In genomic region chr4:139177888-139178609, GRCh38 we compare ENCODE assay signal across 8 cellular contexts. TPM values are rescaled to one million over a fixed set of nuclear protein-coding genes. Genes with fewer than 3 reads are reported as not detected.
DNase-seq lines count a peak whose midpoint lies in the region; ATAC-seq and TF ChIP-seq lines count a peak whose summit lies in the region.

No MANE protein-coding gene starts in this region.

- no peak for TF ChIP-seq RAD21 in neural cell (conservative IDR thresholded peaks at IDR 0.05)

- H3F3A ChIP-seq in Loucy (ENCODE audit: low read depth): peaks cover 3% of the 10 kb centered on the region; the same call in 1 of the 2 replicates
- H3F3A ChIP-seq in neural cell (ENCODE audit: insufficient read depth, low read length, poor library complexity, severe bottlenecking): peaks cover 11% of the 10 kb centered on the region

- H4K5ac ChIP-seq in H9 (ENCODE audit: insufficient read length, low read depth, low read length): peak overlapping the region; percentile 91

- H3K27ac ChIP-seq in H9 (ENCODE audit: insufficient read length, low read depth, low read length): peak overlapping the region; percentile 97
- peak overlapping the region; percentile 85 for H3K27ac ChIP-seq in RWPE2 (ENCODE audit: poor library complexity, severe bottlenecking)
- H3K27ac ChIP-seq in neural cell (ENCODE audit: low read length): peak overlapping the region; percentile 99

- no peak overlapping the region for H4K91ac ChIP-seq in H9 (ENCODE audit: insufficient read length, low read depth, low read length)

- H3K27ac Mint-ChIP-seq in H9: peak overlapping the region; percentile 91 to 99 (median 99)
- H3K27ac Mint-ChIP-seq in stimulated activated naive CD8-positive, alpha-beta T cell treated with anti-CD3 and anti-CD28 coated beads, Interleukin-15, amount 100 ng/mL, for 72 hours: peak overlapping the region; percentile 52 to 99

- H3K4me1 Mint-ChIP-seq in H9: peaks cover 24 to 25% of the 10 kb centered on the region in 2 experiments
- peaks cover 17% of the 10 kb centered on the region for H3K4me1 Mint-ChIP-seq in stimulated activated naive CD8-positive, alpha-beta T cell treated with anti-CD3 and anti-CD28 coated beads, Interleukin-15, amount 100 ng/mL, for 72 hours

- H3K23ac ChIP-seq in H9 (ENCODE audit: insufficient read length, low read depth, low read length): no peak overlapping the region

- peaks cover 12% of the 10 kb centered on the region for H3K23me2 ChIP-seq in H9 (ENCODE audit: insufficient read length, low read depth, low read length, poor library complexity, severe bottlenecking)

- peak; percentile 96 for DNase-seq in H9
- DNase-seq in RWPE2 (ENCODE audit: low spot score): peak; percentile 94
- DNase-seq in activated effector memory CD4-positive, alpha-beta T cell treated with Interleukin-2 at 50 U/mL for 16 hours: peak; percentile 89
- DNase-seq in fibroblast of the aortic adventitia (ENCODE audit: low read depth): peak; percentile 92
- peak; percentile 90 to 92 for DNase-seq in stimulated activated naive CD8-positive, alpha-beta T cell treated with anti-CD3 and anti-CD28 coated beads, Interleukin-15, amount 100 ng/mL, for 72 hours

- H3K79me1 ChIP-seq in H9 (ENCODE audit: insufficient read depth, low read depth, low read length, poor library complexity, severe bottlenecking): peaks cover 8% of the 10 kb centered on the region

- no peak overlapping the region for H2BK20ac ChIP-seq in H9 (ENCODE audit: low read depth, low read length, poor library complexity, severe bottlenecking)

- H2BK12ac ChIP-seq in H9 (ENCODE audit: insufficient read length, low read depth, low read length): peak overlapping the region; percentile 16

- H3K36me3 ChIP-seq in ES-I3 (ENCODE audit: insufficient read depth, low read length): no peaks in the 10 kb centered on the region
- no peaks in the 10 kb centered on the region for H3K36me3 ChIP-seq in Loucy (ENCODE audit: insufficient read depth, low read length)
- no peaks in the 10 kb centered on the region for H3K36me3 ChIP-seq in RWPE2 (ENCODE audit: low read depth)
- H3K36me3 ChIP-seq in neural cell (ENCODE audit: insufficient read depth, low read length): no peaks in the 10 kb centered on the region

- H3K9me3 Mint-ChIP-seq in H9: no peaks in the 10 kb centered on the region
- no peaks in the 10 kb centered on the region for H3K9me3 Mint-ChIP-seq in stimulated activated naive CD8-positive, alpha-beta T cell treated with anti-CD3 and anti-CD28 coated beads, Interleukin-15, amount 100 ng/mL, for 72 hours

- H3K56ac ChIP-seq in H9 (ENCODE audit: insufficient read length, low read depth, low read length): no peak overlapping the region

- H2BK5ac ChIP-seq in H9 (ENCODE audit: insufficient read length, low read length): peak overlapping the region; percentile 94

- H2AFZ ChIP-seq in H9 (ENCODE audit: low read length) (no peak overlapping the region), Loucy (ENCODE audit: low read length) (peak overlapping the region; percentile 98), neural cell (ENCODE audit: low read depth, low read length) (peak overlapping the region; percentile 93)

- H3K79me2 ChIP-seq in H9 (ENCODE audit: insufficient read depth, low read length) (peaks cover 21% of the 10 kb centered on the region; the same call in 1 of the 2 replicates), Loucy (ENCODE audit: insufficient read depth, low read length) (peaks cover 34% of the 10 kb centered on the region), neural cell (replicated peaks; ENCODE audit: insufficient read depth, low read length) (peaks cover 28% of the 10 kb centered on the region)

- peak overlapping the region; percentile 10; the same call in 1 of the 2 replicates for H3K4ac ChIP-seq in H9 (ENCODE audit: low read depth, low read length)

- H2AK5ac ChIP-seq in H9 (ENCODE audit: insufficient read length, low read length): no peak overlapping the region

- TF ChIP-seq EP300 in neural cell (conservative IDR thresholded peaks at IDR 0.05; ENCODE audit: poor library complexity, severe bottlenecking): no peak

- H3K4me3 Mint-ChIP-seq in H9: peak overlapping the region; percentile 89 to 94
- peak overlapping the region; percentile 94 for H3K4me3 Mint-ChIP-seq in stimulated activated naive CD8-positive, alpha-beta T cell treated with anti-CD3 and anti-CD28 coated beads, Interleukin-15, amount 100 ng/mL, for 72 hours

- H3K27me3 Mint-ChIP-seq in H9 (ENCODE audit: low read depth): no peaks in the 10 kb centered on the region
- H3K27me3 Mint-ChIP-seq in stimulated activated naive CD8-positive, alpha-beta T cell treated with anti-CD3 and anti-CD28 coated beads, Interleukin-15, amount 100 ng/mL, for 72 hours: peaks cover 20% of the 10 kb centered on the region

- H3K9ac ChIP-seq in ES-I3 (ENCODE audit: low read depth, low read length): peak overlapping the region; percentile 63
- H3K9ac ChIP-seq in H9 (ENCODE audit: extremely low read depth, insufficient read length, low read length): peak overlapping the region; percentile 96
- peak overlapping the region; percentile 93 for H3K9ac ChIP-seq in Loucy (ENCODE audit: low read depth, low read length, poor library complexity, severe bottlenecking)
- H3K9ac ChIP-seq in neural cell (ENCODE audit: low read length): peak overlapping the region; percentile 96

- no peaks in the 10 kb centered on the region for H3K9me2 ChIP-seq in Loucy (replicated peaks; ENCODE audit: low read depth, low read length)
- no peaks in the 10 kb centered on the region for H3K9me2 ChIP-seq in neural cell (ENCODE audit: insufficient read depth, low read length)

- peak overlapping the region; percentile 93 for H3K4me3 ChIP-seq in Loucy (ENCODE audit: low read length, poor library complexity, severe bottlenecking)
- H3K4me3 ChIP-seq in RWPE2 (ENCODE audit: severe bottlenecking): peak overlapping the region; percentile 82
- H3K4me3 ChIP-seq in fibroblast of the aortic adventitia (ENCODE audit: low read depth, low read length): peak overlapping the region; percentile 89
- H3K4me3 ChIP-seq in neural cell (ENCODE audit: low read length): peak overlapping the region; percentile 73

- no peak overlapping the region for H2BK15ac ChIP-seq in H9 (ENCODE audit: low read depth, low read length)

- H3K27me3 ChIP-seq in H9 (ENCODE audit: insufficient read depth, low read length) (no peaks in the 10 kb centered on the region), Loucy (ENCODE audit: insufficient read depth, low read length, poor library complexity, severe bottlenecking) (no peaks in the 10 kb centered on the region), RWPE2 (ENCODE audit: insufficient read depth, poor library complexity, severe bottlenecking) (no peaks in the 10 kb centered on the region), neural cell (ENCODE audit: insufficient read depth, low read depth, low read length) (no peaks in the 10 kb centered on the region)

- TF ChIP-seq CTCF in H9 (conservative IDR thresholded peaks at IDR 0.05) (no peak), Loucy (conservative IDR thresholded peaks at IDR 0.05; ENCODE audit: low read length) (no peak), RWPE2 (IDR thresholded peaks at IDR 0.05; ENCODE audit: poor library complexity, severe bottlenecking) (no peak), fibroblast of the aortic adventitia (IDR thresholded peaks at IDR 0.05; ENCODE audit: insufficient read depth, low read length) (no peak), neural cell (IDR thresholded peaks at IDR 0.05; ENCODE audit: poor library complexity, severe bottlenecking) (no peak)

- peak overlapping the region; percentile 99 for H3K18ac ChIP-seq in H9 (ENCODE audit: insufficient read length, low read depth, low read length)

- H3K4me2 ChIP-seq in H9 (ENCODE audit: insufficient read depth, insufficient read length, low read length): peak overlapping the region; percentile 84
- H3K4me2 ChIP-seq in Loucy (ENCODE audit: low read depth, low read length, poor library complexity, severe bottlenecking): peak overlapping the region; percentile 95
- H3K4me2 ChIP-seq in neural cell (ENCODE audit: low read length): peak overlapping the region; percentile 72

- H4K20me1 ChIP-seq in H9 (ENCODE audit: control insufficient read depth, insufficient read depth, insufficient read length): no peaks in the 10 kb centered on the region
- peaks cover 21% of the 10 kb centered on the region for H4K20me1 ChIP-seq in Loucy (ENCODE audit: insufficient read depth, low read length, poor library complexity, severe bottlenecking)
- peaks cover 8% of the 10 kb centered on the region for H4K20me1 ChIP-seq in neural cell (ENCODE audit: insufficient read depth)

- no peak overlapping the region for H4K8ac ChIP-seq in H9 (replicated peaks; ENCODE audit: insufficient read length, low read depth, low read length)

- peak overlapping the region; percentile 96 for H3K14ac ChIP-seq in H9 (ENCODE audit: insufficient read depth, low read length)

- H3K36me3 Mint-ChIP-seq in H9 (ENCODE audit: insufficient read depth in 1 of 3, low read depth in 3 of 3): no peaks in the 10 kb centered on the region

- peak; percentile 65 for ATAC-seq in RWPE2 (ENCODE audit: low read depth)
- peak; percentile 79 for ATAC-seq in stimulated activated naive CD8-positive, alpha-beta T cell treated with anti-CD3 and anti-CD28 coated beads, Interleukin-15, amount 100 ng/mL, for 72 hours

- WGBS in H9 (ENCODE audit: extremely low coverage, insufficient read length, low lambda C conversion rate): no CpG with 5 or more reads among the region's 66 CpGs

- peaks cover 5% of the 10 kb centered on the region for H3K4me1 ChIP-seq in ES-I3 (ENCODE audit: insufficient read depth, low read length)
- no peaks in the 10 kb centered on the region for H3K4me1 ChIP-seq in H9 (ENCODE audit: insufficient read depth, low read length)
- H3K4me1 ChIP-seq in Loucy (ENCODE audit: insufficient read depth, low read length, poor library complexity, severe bottlenecking): peaks cover 18% of the 10 kb centered on the region
- peaks cover 6% of the 10 kb centered on the region for H3K4me1 ChIP-seq in RWPE2 (ENCODE audit: insufficient read depth, poor library complexity, severe bottlenecking)

- peak overlapping the region; percentile 63 for H2BK120ac ChIP-seq in H9 (ENCODE audit: low read depth, low read length, poor library complexity, severe bottlenecking)

- H3K9me3 ChIP-seq in ES-I3 (ENCODE audit: control insufficient read depth, insufficient read depth, low read length) (no peaks in the 10 kb centered on the region), H9 (ENCODE audit: control insufficient read depth, low read depth, low read length) (no peaks in the 10 kb centered on the region), Loucy (ENCODE audit: insufficient read depth, low read depth, low read length) (no peaks in the 10 kb centered on the region), RWPE2 (ENCODE audit: severe bottlenecking) (no peaks in the 10 kb centered on the region), neural cell (ENCODE audit: low read length) (no peaks in the 10 kb centered on the region)

- peak overlapping the region; percentile 11 for H3T11ph ChIP-seq in H9 (ENCODE audit: low read length)

TF ChIP-seq in neural cell, 6 proteins besides CTCF, POLR2A, EP300 and RAD21 (continues in another document):
- no peak for TF ChIP-seq EZH2 (IDR thresholded peaks at IDR 0.05; ENCODE audit: borderline replicate concordance, insufficient read depth, low read length, poor library complexity, severe bottlenecking)
- no peak for TF ChIP-seq SMC3 (conservative IDR thresholded peaks at IDR 0.05; ENCODE audit: poor library complexity)

RNA-seq across cellular contexts. Expression of gene ELF2, which starts 1.0 kb away (rescaled TPM):
- total RNA-seq in H9 (2021) (47.0 and 49.6 TPM in 2 replicates), fibroblast of the aortic adventitia (ENCODE audit: low replicate concordance) (42.8 and 52.2 TPM in 2 replicates)
- polyA plus RNA-seq in neural cell: 105 and 116 TPM in 2 replicates
- 156 and 163 TPM in 2 replicates for polyA minus RNA-seq in neural cell

Comparison
In these comparisons a context has a peak if more than half of its experiments do, and no peak if none do; other contexts are left out.
1. Peak in every context shown above with its lines: DNase-seq, ATAC-seq, H3K4me3 ChIP-seq and H3K27ac ChIP-seq.